ENCODE assay signal across 1 cellular context in the genomic region with DNA sequence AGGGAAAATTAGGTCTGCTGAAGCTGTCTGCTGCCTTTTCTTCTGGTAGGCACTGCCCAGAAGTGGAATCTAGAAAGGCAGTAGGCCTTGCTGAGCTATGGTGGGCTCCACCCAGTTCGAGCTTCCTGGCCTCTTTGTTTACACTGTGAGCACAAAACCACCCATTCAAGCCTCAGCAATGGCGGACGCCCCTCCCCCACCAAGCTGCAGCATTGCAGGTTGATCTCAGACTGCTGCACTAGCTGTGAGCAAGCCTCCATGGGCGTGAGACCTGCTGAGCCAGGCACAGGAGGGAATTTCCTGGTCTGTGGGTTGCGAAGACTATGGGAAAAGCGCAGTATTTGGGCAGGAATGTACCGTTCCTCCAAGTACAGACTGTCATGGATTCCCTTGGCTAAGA.
TF ChIP-seq lines count a peak whose summit lies in the region.

No MANE protein-coding gene starts in this region.

TF ChIP-seq in H1, 55 proteins besides CTCF, POLR2A, EP300 and RAD21:
- TF ChIP-seq SP1 (IDR thresholded peaks at IDR 0.05; ENCODE audit: low read depth, low read length) (0 out of 2 replicates have a peak, but pooled peaks have one; percentile 32), RBBP5 (IDR thresholded peaks at IDR 0.05; ENCODE audit: borderline replicate concordance, low read depth, low read length) (peak; percentile 71; the same call in 1 of the 2 replicates), CHD2 (IDR thresholded peaks at IDR 0.05; ENCODE audit: low read length) (peak; percentile 37; the same call in 1 of the 2 replicates), TAF1 (IDR thresholded peaks at IDR 0.05; ENCODE audit: low read depth, low read length) (peak; percentile 29; the same call in 1 of the 2 replicates), ASH2L (IDR thresholded peaks at IDR 0.05; ENCODE audit: low read length) (peak; percentile 55), CREB1 (IDR thresholded peaks at IDR 0.05) (no peak), TCF12 (IDR thresholded peaks at IDR 0.05; ENCODE audit: low read depth, low read length) (no peak), YY1 (IDR thresholded peaks at IDR 0.05; ENCODE audit: low read depth, low read length) (peak; percentile 93)
- TF ChIP-seq, protein P1, sequence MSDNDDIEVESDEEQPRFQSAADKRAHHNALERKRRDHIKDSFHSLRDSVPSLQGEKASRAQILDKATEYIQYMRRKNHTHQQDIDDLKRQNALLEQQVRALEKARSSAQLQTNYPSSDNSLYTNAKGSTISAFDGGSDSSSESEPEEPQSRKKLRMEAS (IDR thresholded peaks at IDR 0.05) = peak; percentile 78
